ENCODE assay signal across 1 cellular context in genomic region chr6:83051386-83052172, GRCh38.
TF ChIP-seq lines count a peak whose summit lies in the region.

No MANE protein-coding gene starts in this region.

TF ChIP-seq in endothelial cell of umbilical vein, 7 proteins besides CTCF, POLR2A, EP300 and RAD21:
- TF ChIP-seq EZH2 (IDR thresholded peaks at IDR 0.05; ENCODE audit: borderline replicate concordance, low read depth, low read length, severe bottlenecking) = no peak
TF ChIP-seq in endothelial cell of umbilical vein: peak in this region for 0.
